27 cellular contexts compared by ENCODE assay signal in the genomic region with DNA sequence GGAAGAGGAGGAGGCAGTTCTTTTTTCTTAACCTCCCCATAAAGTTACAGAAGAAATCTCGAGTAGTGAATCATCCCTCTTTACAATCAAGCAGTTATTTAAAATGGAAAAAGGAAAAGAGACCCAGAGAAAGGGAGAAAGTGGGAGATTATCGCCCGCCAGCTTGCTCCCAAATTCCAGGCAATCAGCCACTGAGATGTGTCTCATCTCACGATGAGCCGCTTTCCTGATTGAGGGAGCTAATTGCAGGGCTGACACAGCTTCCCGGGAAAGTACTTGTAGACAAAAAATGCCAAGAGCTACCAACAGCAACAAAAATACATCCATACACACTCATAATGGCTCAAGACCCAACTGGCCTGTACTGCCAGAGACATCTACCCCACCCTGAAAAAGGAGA.
"Had no signal": no experiment of that assay in that cellular context is flagged by ENCODE, and none has a peak within 500 bp of the region (broad histone marks: within the 10 kb centered on the region; RNA-seq: fewer than 3 reads in every experiment).

No MANE protein-coding gene starts in this region.

- H2AFZ ChIP-seq: hepatocyte had no signal

- H3K4me1 ChIP-seq: esophagus muscularis mucosa, foreskin keratinocyte, gastroesophageal sphincter, heart left ventricle, psoas muscle, sigmoid colon, suprapubic skin, transverse colon, vagina had no signal

- H3K4me2 ChIP-seq: hepatocyte had no signal

- H3K4me3 Mint-ChIP-seq: mesothelial cell of epicardium; naive thymus-derived CD4-positive, alpha-beta T cell; nephron; stimulated activated naive CD8-positive, alpha-beta T cell treated with anti-CD3 and anti-CD28 coated beads, Interleukin-15, amount 100 ng/mL, for 72 hours had no signal

- H3K36me3 Mint-ChIP-seq: mesothelial cell of epicardium; naive thymus-derived CD4-positive, alpha-beta T cell had no signal

- H3K4me3 ChIP-seq: coronary artery, esophagus muscularis mucosa, gastroesophageal sphincter, heart left ventricle, hepatocyte, lung, ovary, psoas muscle, sigmoid colon, suprapubic skin, transverse colon, vagina had no signal

- H3K36me3 ChIP-seq: esophagus muscularis mucosa, gastroesophageal sphincter, heart left ventricle, ovary, sigmoid colon, suprapubic skin, transverse colon, vagina had no signal

- H3K79me2 ChIP-seq: hepatocyte had no signal

- H3K27ac Mint-ChIP-seq: mesothelial cell of epicardium; naive thymus-derived CD4-positive, alpha-beta T cell; nephron; stimulated activated naive CD8-positive, alpha-beta T cell treated with anti-CD3 and anti-CD28 coated beads, Interleukin-15, amount 100 ng/mL, for 72 hours had no signal

- DNase-seq: dermis blood vessel endothelial cell; effector memory CD4-positive, alpha-beta T cell; foreskin keratinocyte; heart left ventricle; kidney; mesenchymal stem cell; naive thymus-derived CD4-positive, alpha-beta T cell; occipital lobe; ovary; psoas muscle; right cardiac atrium; sigmoid colon; stimulated activated CD4-positive, alpha-beta T cell treated with anti-CD3 and anti-CD28 coated beads, Interleukin-15, amount 100 ng/mL, for 24 hours; stimulated activated CD4-positive, alpha-beta T cell treated with anti-CD3 and anti-CD28 coated beads, Interleukin-2, amount 100 ng/mL, for 48 hours; stimulated activated naive CD4-positive, alpha-beta T cell; stimulated activated naive CD8-positive, alpha-beta T cell treated with anti-CD3 and anti-CD28 coated beads, Interleukin-15, amount 100 ng/mL, for 72 hours; transverse colon had no signal

- H3K4me1 Mint-ChIP-seq: mesothelial cell of epicardium; naive thymus-derived CD4-positive, alpha-beta T cell; stimulated activated naive CD8-positive, alpha-beta T cell treated with anti-CD3 and anti-CD28 coated beads, Interleukin-15, amount 100 ng/mL, for 72 hours had no signal

- H3K27me3 ChIP-seq: foreskin keratinocyte, ovary, sigmoid colon, vagina had no signal

- ATAC-seq: foreskin keratinocyte; gastroesophageal sphincter; heart left ventricle; left lobe of liver; naive thymus-derived CD4-positive, alpha-beta T cell; psoas muscle; right cardiac atrium; stimulated activated naive CD8-positive, alpha-beta T cell treated with anti-CD3 and anti-CD28 coated beads, Interleukin-15, amount 100 ng/mL, for 72 hours had no signal

- H3K27ac ChIP-seq: coronary artery, esophagus muscularis mucosa, foreskin keratinocyte, gastroesophageal sphincter, heart left ventricle, hepatocyte, ovary, psoas muscle, sigmoid colon, suprapubic skin, transverse colon, vagina had no signal

- H3K9me3 ChIP-seq: ovary, suprapubic skin, vagina had no signal
